ENCODE assay signal across 8 cellular contexts in genomic region chr2:108148555-108148954, GRCh38.
"Had no signal": no experiment of that assay in that cellular context is flagged by ENCODE, and none has a peak within 500 bp of the region (broad histone marks: within the 10 kb centered on the region; RNA-seq: fewer than 3 reads in every experiment).

No MANE protein-coding gene starts in this region.

- H3K4me3 ChIP-seq: GM23248, HAP-1 had no signal

- DNase-seq: GM23248, GOT3, H7, HFFc6, KG1 had no signal

- H3K4me1 ChIP-seq: HAP-1 had no signal

- H2AFZ ChIP-seq: GM23248 had no signal

- H3K9me3 ChIP-seq: HAP-1 had no signal

- H3K36me3 ChIP-seq: HAP-1 had no signal

- H3K27ac ChIP-seq: GM23248, HL-60 had no signal

- H3K9ac ChIP-seq: GM23248 had no signal

- ATAC-seq: HCT116 had no signal
